In genomic region chr14:60266021-60266937, GRCh38 we compare ENCODE assay signal across 8 cellular contexts. TPM values are rescaled to one million over a fixed set of nuclear protein-coding genes. Genes with fewer than 3 reads are reported as not detected.
DNase-seq lines count a peak whose midpoint lies in the region; ATAC-seq, FAIRE-seq and TF ChIP-seq lines count a peak whose summit lies in the region.

No MANE protein-coding gene starts in this region.

- in situ Hi-C loops in Panc1 (cut with HindIII; ENCODE audit: low pct_unique_long_range_greater_than_20kb, low sequenced_read_pairs): no loop called here

- no peaks in the 10 kb centered on the region for H3K27me3 ChIP-seq in Panc1 (ENCODE audit: control insufficient read depth, insufficient read depth, low read length)

- no peaks in the 10 kb centered on the region for H3K9me3 Mint-ChIP-seq in natural killer cell
- H3K9me3 Mint-ChIP-seq in natural killer cell treated with Interleukin-12 subunit alpha and Interleukin-12 subunit beta and Interleukin-15 and Interleukin-18, amount 100 ng/mL, for 72 hours: no peaks in the 10 kb centered on the region
- H3K9me3 Mint-ChIP-seq in mesothelial cell of epicardium: peaks cover 31% of the 10 kb centered on the region
- H3K9me3 Mint-ChIP-seq in activated naive CD8-positive, alpha-beta T cell treated with anti-CD3 and anti-CD28 coated beads for 36 hours: peaks cover 16% of the 10 kb centered on the region

- no peak for FAIRE-seq in urothelium cell line (lab: Jason Lieb, UNC)

- no peak overlapping the region for H3K4me3 Mint-ChIP-seq in natural killer cell
- H3K4me3 Mint-ChIP-seq in natural killer cell treated with Interleukin-12 subunit alpha and Interleukin-12 subunit beta and Interleukin-15 and Interleukin-18, amount 100 ng/mL, for 72 hours: no peak overlapping the region
- no peak overlapping the region for H3K4me3 Mint-ChIP-seq in mesothelial cell of epicardium
- H3K4me3 Mint-ChIP-seq in activated naive CD8-positive, alpha-beta T cell treated with anti-CD3 and anti-CD28 coated beads for 36 hours: no peak overlapping the region

- intact Hi-C loops in natural killer cell (cut with micrococcal nuclease) (no loop called here), Panc1 (cut with micrococcal nuclease; ENCODE audit: unreplicated experiment) (no loop called here)

- ATAC-seq in natural killer cell (peak in 2 of 3 donors; percentile 66 to 73), Panc1 (no peak)
- ATAC-seq in natural killer cell treated with Interleukin-12 subunit alpha and Interleukin-12 subunit beta and Interleukin-15 and Interleukin-18, amount 100 ng/mL, for 72 hours: no peak

- H3K36me3 ChIP-seq in Panc1 (ENCODE audit: control insufficient read depth, insufficient read depth, low read length): no peaks in the 10 kb centered on the region

- H3K36me3 Mint-ChIP-seq in natural killer cell: peaks cover 10% of the 10 kb centered on the region
- peaks cover 5% of the 10 kb centered on the region for H3K36me3 Mint-ChIP-seq in natural killer cell treated with Interleukin-12 subunit alpha and Interleukin-12 subunit beta and Interleukin-15 and Interleukin-18, amount 100 ng/mL, for 72 hours
- peaks cover 49% of the 10 kb centered on the region for H3K36me3 Mint-ChIP-seq in mesothelial cell of epicardium
- H3K36me3 Mint-ChIP-seq in activated naive CD8-positive, alpha-beta T cell treated with anti-CD3 and anti-CD28 coated beads for 36 hours: peaks cover 47% of the 10 kb centered on the region

- no peak overlapping the region for H3K27ac ChIP-seq in Panc1 (ENCODE audit: low read length)

- POLR2A ChIA-PET in Panc1 (lab: Charles Lee): no interaction called here

- H3K4me1 ChIP-seq in Panc1 (ENCODE audit: control insufficient read depth, insufficient read depth, low read length): no peaks in the 10 kb centered on the region

- no peak overlapping the region for H3K4me3 ChIP-seq in Panc1 (ENCODE audit: low read depth in 2 of 2, low read length in 2 of 2)
- no peak overlapping the region for H3K4me3 ChIP-seq in fibroblast of mammary gland (ENCODE audit: control insufficient read depth, low read depth, low read length)

- no peaks in the 10 kb centered on the region for H3K27me3 Mint-ChIP-seq in natural killer cell (ENCODE audit: low read depth in 2 of 2)
- H3K27me3 Mint-ChIP-seq in natural killer cell treated with Interleukin-12 subunit alpha and Interleukin-12 subunit beta and Interleukin-15 and Interleukin-18, amount 100 ng/mL, for 72 hours: no peaks in the 10 kb centered on the region
- no peaks in the 10 kb centered on the region for H3K27me3 Mint-ChIP-seq in mesothelial cell of epicardium (ENCODE audit: low read depth)
- no peaks in the 10 kb centered on the region for H3K27me3 Mint-ChIP-seq in activated naive CD8-positive, alpha-beta T cell treated with anti-CD3 and anti-CD28 coated beads for 36 hours

- DNase-seq in natural killer cell (no peak), Panc1 (ENCODE audit: low read depth, low spot score) (no peak), fibroblast of mammary gland (ENCODE audit: low read depth) (peak; percentile 39), urothelium cell line (ENCODE audit: low spot score) (peak; percentile 66), mesothelial cell of epicardium (ENCODE audit: low spot score in 2 of 2, unreplicated experiment in 2 of 2) (no peak)
- DNase-seq in natural killer cell treated with Interleukin-12 subunit alpha and Interleukin-12 subunit beta and Interleukin-15 and Interleukin-18, amount 100 ng/mL, for 72 hours (ENCODE audit: low spot score): no peak
- no peak for DNase-seq in stimulated activated CD4-positive, alpha-beta T cell treated with anti-CD3 and anti-CD28 coated beads, Interleukin-2, amount 100 ng/mL, for 48 hours
- DNase-seq in activated naive CD8-positive, alpha-beta T cell treated with anti-CD3 and anti-CD28 coated beads for 36 hours: no peak

- peaks cover 13% of the 10 kb centered on the region; the same call in 1 of the 2 replicates for H3K9me3 ChIP-seq in Panc1 (ENCODE audit: control insufficient read depth, insufficient read depth, low read depth, low read length)

- CTCF ChIA-PET in Panc1 (lab: Charles Lee): no interaction called here

- no TSS peak for BruUV-seq in Panc1 (replicated peaks; lab: Mats Ljungman, UMichigan)

- no peak overlapping the region for H3K27ac Mint-ChIP-seq in natural killer cell
- no peak overlapping the region for H3K27ac Mint-ChIP-seq in natural killer cell treated with Interleukin-12 subunit alpha and Interleukin-12 subunit beta and Interleukin-15 and Interleukin-18, amount 100 ng/mL, for 72 hours
- no peak overlapping the region for H3K27ac Mint-ChIP-seq in mesothelial cell of epicardium
- no peak overlapping the region for H3K27ac Mint-ChIP-seq in activated naive CD8-positive, alpha-beta T cell treated with anti-CD3 and anti-CD28 coated beads for 36 hours

- TF ChIP-seq CTCF in natural killer cell (IDR thresholded peaks at IDR 0.05) (peak; percentile 64), Panc1 (IDR thresholded peaks at IDR 0.05) (peak; percentile 38; the same call in 1 of the 2 replicates), fibroblast of mammary gland (conservative IDR thresholded peaks at IDR 0.05; ENCODE audit: control insufficient read depth, insufficient read depth, low read depth, low read length) (peak; percentile 64), mesothelial cell of epicardium (IDR thresholded peaks at IDR 0.05; ENCODE audit: unreplicated experiment) (no peak)

- H3K4me1 Mint-ChIP-seq in natural killer cell: peaks cover 46 to 54% of the 10 kb centered on the region in 2 donors
- peaks cover 29 to 33% of the 10 kb centered on the region in 2 donors for H3K4me1 Mint-ChIP-seq in natural killer cell treated with Interleukin-12 subunit alpha and Interleukin-12 subunit beta and Interleukin-15 and Interleukin-18, amount 100 ng/mL, for 72 hours (ENCODE audit: low read depth in 2 of 2)
- H3K4me1 Mint-ChIP-seq in mesothelial cell of epicardium: peaks cover 7% of the 10 kb centered on the region
- H3K4me1 Mint-ChIP-seq in activated naive CD8-positive, alpha-beta T cell treated with anti-CD3 and anti-CD28 coated beads for 36 hours: peaks cover 16% of the 10 kb centered on the region

RNA-seq across cellular contexts. Expression of gene PPM1A, which starts 17.3 kb away (rescaled TPM):
- total RNA-seq in natural killer cell: 100 to 1,000 TPM; 118 to 126 (median 119) TPM
- total RNA-seq in natural killer cell treated with Interleukin-12 subunit alpha and Interleukin-12 subunit beta and Interleukin-15 and Interleukin-18, amount 100 ng/mL, for 72 hours: 10 to 100 TPM; 42.6 to 72.3 TPM
- 28.1 TPM for total RNA-seq in Panc1 (2021; ENCODE audit: unreplicated experiment)
- polyA plus RNA-seq in Panc1 (2012; ENCODE audit: insufficient read length): 18.6 TPM
- 44.3 to 44.7 TPM (median 44.6 TPM) in 3 replicates for total RNA-seq in mesothelial cell of epicardium
- 10 to 100 TPM; 40.5 to 47.2 TPM for total RNA-seq in activated naive CD8-positive, alpha-beta T cell treated with anti-CD3 and anti-CD28 coated beads for 36 hours

Comparison
In these comparisons a context has a peak if more than half of its experiments do, and no peak if none do; other contexts are left out.
1. ATAC-seq: peak in natural killer cell (2 of 3); none in natural killer cell treated with Interleukin-12 subunit alpha and Interleukin-12 subunit beta and Interleukin-15 and Interleukin-18, amount 100 ng/mL, for 72 hours (0 of 2) and Panc1 (single experiment).
2. DNase-seq: peak in fibroblast of mammary gland (single experiment) and urothelium cell line (single experiment); none in natural killer cell (single experiment), natural killer cell treated with Interleukin-12 subunit alpha and Interleukin-12 subunit beta and Interleukin-15 and Interleukin-18, amount 100 ng/mL, for 72 hours (single experiment), Panc1 (single experiment), mesothelial cell of epicardium (0 of 2), stimulated activated CD4-positive, alpha-beta T cell treated with anti-CD3 and anti-CD28 coated beads, Interleukin-2, amount 100 ng/mL, for 48 hours (0 of 2) and activated naive CD8-positive, alpha-beta T cell treated with anti-CD3 and anti-CD28 coated beads for 36 hours (single experiment).